In the genomic region with DNA sequence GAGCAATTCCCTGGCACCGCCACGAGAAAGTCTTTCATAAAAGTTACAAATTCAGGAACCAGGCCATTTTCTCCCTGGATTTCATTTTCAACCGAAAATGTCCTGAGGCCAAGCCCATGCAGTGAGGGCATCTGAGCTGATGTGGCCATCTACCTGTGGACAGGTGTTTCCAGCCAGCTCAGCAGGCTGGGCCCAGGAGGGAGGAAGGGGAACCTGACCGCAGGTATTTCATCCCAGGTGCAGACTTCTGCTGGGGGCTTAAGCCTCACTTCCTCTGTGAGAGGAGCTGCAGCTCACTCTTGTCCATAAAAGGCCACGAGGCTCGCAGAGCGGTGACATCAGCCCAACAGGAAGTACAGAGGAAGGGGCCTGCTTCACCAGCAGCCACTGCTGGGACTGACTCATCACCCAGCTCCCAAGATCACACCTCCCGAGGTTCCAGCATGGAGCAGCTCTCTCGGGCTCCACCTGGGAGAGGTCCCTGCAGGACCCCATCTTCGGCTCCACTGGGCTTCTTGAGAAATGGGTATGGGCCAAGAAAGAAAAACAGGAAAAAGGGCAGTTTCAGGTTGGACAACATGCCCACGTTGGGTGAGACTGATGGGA, we compare ENCODE assay signal across 8 cellular contexts. TPM values are rescaled to one million over a fixed set of nuclear protein-coding genes. Genes with fewer than 3 reads are reported as not detected.
DNase-seq lines count a peak whose midpoint lies in the region; ATAC-seq lines count a peak whose summit lies in the region.

No MANE protein-coding gene starts in this region.

- ATAC-seq in activated CD4-positive, CD25-positive, alpha-beta regulatory T cell treated with anti-CD3 and anti-CD28 coated beads, Interleukin-2, amount 50 U/mL, for 24 hours = peak; percentile 59 to 60

- DNase-seq in EH (ENCODE audit: low read depth) (peak; percentile 98), H4 (ENCODE audit: low spot score) (peak; percentile 97), NCI-H1694 (lab: John Stamatoyannopoulos, UW) (peak; percentile 14), dermis blood vessel endothelial cell (peak; percentile 98), lung microvascular endothelial cell (ENCODE audit: low read depth in 2 of 2) (peak; percentile 98), NCI-H1436 treated with DMSO at 0.1 percent for 48 hours (lab: John Stamatoyannopoulos, UW) (no peak)
- peak; percentile 60 to 71 for DNase-seq in stimulated activated CD8-positive, alpha-beta memory T cell treated with anti-CD3 and anti-CD28 coated beads, Interleukin-15, amount 100 ng/mL, for 4 hours (ENCODE audit: low read depth in 2 of 2)

RNA-seq across cellular contexts. Expression of gene MYH9, which starts 56.4 kb away (rescaled TPM):
- 57.5 and 82.9 TPM in 2 replicates for total RNA-seq in H4 (2014; rRNA removed; shearing (Covaris generic))
- total RNA-seq in dermis blood vessel endothelial cell = 803 and 1,099 TPM in 2 replicates
- 409 and 410 TPM in 2 replicates for total RNA-seq in lung microvascular endothelial cell
